In the genomic region with DNA sequence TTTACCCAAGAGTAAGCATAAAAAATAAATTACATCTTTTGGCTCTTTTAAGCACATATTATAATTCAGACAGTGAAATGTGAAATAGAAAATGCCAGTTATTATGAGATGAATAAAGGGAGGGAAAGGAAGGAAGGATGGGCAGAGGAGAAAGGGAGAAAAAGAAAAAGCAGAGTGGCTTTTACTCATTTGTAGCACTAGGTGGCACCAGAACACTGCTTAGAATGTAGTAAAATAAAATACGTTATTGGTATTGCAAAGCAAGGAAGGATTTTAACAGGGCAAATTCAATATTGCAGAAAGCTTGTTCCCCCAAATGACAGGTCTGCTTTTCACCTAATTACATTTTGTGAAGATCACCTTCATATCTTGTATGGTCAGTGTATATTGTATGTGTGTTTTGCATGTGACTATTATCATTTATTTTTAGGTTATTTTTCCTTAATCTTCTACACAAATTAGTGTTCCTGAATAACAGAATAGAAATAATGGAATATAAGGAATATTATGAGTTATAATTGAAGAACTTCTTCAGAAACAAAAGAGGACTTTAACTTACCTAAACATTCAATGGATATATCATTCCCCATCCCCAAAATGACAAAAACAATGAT, we compare ENCODE assay signal across 8 cellular contexts. TPM values are rescaled to one million over a fixed set of nuclear protein-coding genes. Genes with fewer than 3 reads are reported as not detected.
A peak's percentile ranks its signal among the peaks of the same experiment; 100 is the strongest.
DNase-seq lines count a peak whose midpoint lies in the region; ATAC-seq and TF ChIP-seq lines count a peak whose summit lies in the region.

No MANE protein-coding gene starts in this region.

- H3K4me3 ChIP-seq in cardiac muscle cell (no peak overlapping the region), WI38 (ENCODE audit: low read depth, low read length) (no peak overlapping the region), kidney epithelial cell (ENCODE audit: low read depth, low read length) (no peak overlapping the region)

- ATAC-seq in Right ventricle myocardium superior (ENCODE audit: poor library complexity) (no peak), GM21825 (IDR thresholded peaks at IDR 0.05; ENCODE audit: unreplicated experiment) (no peak)

- H3K27ac ChIP-seq in cardiac muscle cell = no peak overlapping the region

- H3K9me3 ChIP-seq in cardiac muscle cell (ENCODE audit: low read depth) = no peaks in the 10 kb centered on the region

- DNase-seq in cardiac muscle cell (ENCODE audit: low read depth in 1 of 2, low spot score in 1 of 2) (peak; percentile 48 to 49), Right ventricle myocardium superior (no peak), NCI-H146 (lab: John Stamatoyannopoulos, UW) (peak; percentile 29), kidney epithelial cell (ENCODE audit: low read depth) (no peak), GF-D8 (lab: John Stamatoyannopoulos, UW) (no peak)
- no peak for DNase-seq in activated T-cell treated with anti-CD3 and anti-CD28 coated beads, Interleukin-2, amount 50 U/mL, for 1 hour

- H3K36me3 ChIP-seq in cardiac muscle cell = no peaks in the 10 kb centered on the region
- H3K36me3 ChIP-seq in kidney epithelial cell (ENCODE audit: control insufficient read depth, insufficient read depth, low read length) = no peaks in the 10 kb centered on the region

- TF ChIP-seq CTCF in cardiac muscle cell (IDR thresholded peaks at IDR 0.05; ENCODE audit: low read depth, low read length) (peak; percentile 78), WI38 (IDR thresholded peaks at IDR 0.05; ENCODE audit: low read depth, low read length) (peak; percentile 48; the same call in 1 of the 2 replicates), kidney epithelial cell (IDR thresholded peaks at IDR 0.05; ENCODE audit: insufficient read depth, low read length, poor library complexity, severe bottlenecking) (peak; percentile 71)

- no peaks in the 10 kb centered on the region for H3K27me3 ChIP-seq in cardiac muscle cell
- H3K27me3 ChIP-seq in kidney epithelial cell (ENCODE audit: control insufficient read depth, insufficient read depth, low read length) = no peaks in the 10 kb centered on the region

- intact Hi-C loops in Right ventricle myocardium superior (cut with DNase I) = no loop called here

- H3K4me1 ChIP-seq in cardiac muscle cell (ENCODE audit: low read depth) = no peaks in the 10 kb centered on the region

RNA-seq across cellular contexts. Expression of a gene that starts 9.1 kb away (rescaled TPM):
- total RNA-seq in cardiac muscle cell (5.1 and 6.4 TPM in 2 replicates), Right ventricle myocardium superior (2.2 TPM), kidney epithelial cell (26.4 and 29.5 TPM in 2 replicates)
- 3.0 and 3.9 TPM in 2 replicates for polyA plus RNA-seq in cardiac muscle cell

RNA-seq across cellular contexts. Expression of a gene that starts 22.9 kb away (rescaled TPM):
- total RNA-seq in cardiac muscle cell = 1.8 and 2.9 TPM in 2 replicates
- 0.70 and 0.92 TPM in 2 replicates for polyA plus RNA-seq in cardiac muscle cell
- 0.22 TPM for total RNA-seq in Right ventricle myocardium superior
- total RNA-seq in kidney epithelial cell = 6.4 and 7.6 TPM in 2 replicates

Comparison
In these comparisons a context has a peak if more than half of its experiments do, and no peak if none do; other contexts are left out.
1. DNase-seq: peak in cardiac muscle cell (2 of 2) and NCI-H146 (single experiment); none in Right ventricle myocardium superior (single experiment), kidney epithelial cell (single experiment), activated T-cell treated with anti-CD3 and anti-CD28 coated beads, Interleukin-2, amount 50 U/mL, for 1 hour (single experiment) and GF-D8 (single experiment).
2. Peak in every context shown above with its lines, with median percentiles within 50 percentile points of each other: CTCF ChIP-seq.